ENCODE assay signal across 24 cellular contexts in the genomic region with DNA sequence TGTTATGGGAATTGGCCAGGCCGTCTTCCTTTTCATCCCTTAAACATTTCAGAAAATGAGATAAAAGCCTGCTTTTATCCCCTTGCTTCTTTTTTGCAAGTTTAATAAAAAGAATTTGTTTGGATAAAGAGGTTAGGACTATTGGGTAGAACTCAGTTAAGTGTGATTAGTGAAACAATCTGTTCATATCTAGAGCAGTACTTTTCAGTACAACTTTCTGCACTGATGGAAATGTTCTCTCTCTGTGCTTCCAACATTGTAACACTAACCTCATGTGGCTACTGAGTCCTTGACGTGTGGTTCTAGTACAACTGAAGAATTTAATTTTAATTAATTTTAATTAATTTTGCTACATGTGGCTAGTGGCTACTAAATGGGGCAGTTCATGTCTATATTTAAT.
"Had no signal": no experiment of that assay in that cellular context is flagged by ENCODE, and none has a peak within 500 bp of the region (broad histone marks: within the 10 kb centered on the region; RNA-seq: fewer than 3 reads in every experiment).

No MANE protein-coding gene starts in this region.

- H3K4me1 ChIP-seq: colonic mucosa had no signal

- DNase-seq: activated B cell treated with CpG ODN at 0.5 μM for 24 hours; activated CD4-positive, alpha-beta T cell treated with anti-CD3 and anti-CD28 coated beads for 48 hours; activated CD4-positive, alpha-beta T cell treated with anti-CD3 and anti-CD28 coated beads, Interleukin-2, amount 50 U/mL, for 1 hour; activated CD4-positive, alpha-beta T cell treated with anti-CD3 and anti-CD28 coated beads, Interleukin-2, amount 50 U/mL, for 48 hours; activated CD8-positive, alpha-beta memory T cell treated with anti-CD3 and anti-CD28 coated beads for 24 hours; activated CD8-positive, alpha-beta T cell treated with anti-CD3 and anti-CD28 coated beads for 36 hours; activated effector memory CD4-positive, alpha-beta T cell treated with Interleukin-2 at 50 U/mL for 16 hours; activated gamma-delta T cell treated with Interleukin-2 at 50 U/mL for 16 hours; activated naive CD4-positive, alpha-beta T cell treated with anti-CD3 and anti-CD28 coated beads, Interleukin-2, amount 50 U/mL, for 16 hours; activated naive CD4-positive, alpha-beta T cell treated with Interleukin-2 at 50 U/mL for 16 hours; activated T-cell treated with anti-CD3 and anti-CD28 coated beads, Interleukin-2, amount 50 U/mL, for 4 hours; amniotic stem cell; anterior cingulate cortex; brain microvascular endothelial cell; caudate nucleus; colonic mucosa; effector CD8-positive, alpha-beta T cell; esophagus squamous epithelium; foreskin melanocyte; T-helper 2 cell had no signal

- H3K4me3 ChIP-seq: colonic mucosa, esophagus squamous epithelium, gastroesophageal sphincter had no signal

- H3K36me3 ChIP-seq: brain microvascular endothelial cell, colonic mucosa, esophagus squamous epithelium, gastroesophageal sphincter had no signal

- H3K27me3 ChIP-seq: brain microvascular endothelial cell, colonic mucosa, esophagus squamous epithelium, gastroesophageal sphincter had no signal

- H3K9me3 ChIP-seq: colonic mucosa, esophagus squamous epithelium, gastroesophageal sphincter had no signal

- ATAC-seq: activated CD4-positive, CD25-positive, alpha-beta regulatory T cell treated with anti-CD3 and anti-CD28 coated beads, Interleukin-2, amount 50 U/mL, for 24 hours; activated CD8-positive, alpha-beta T cell treated with anti-CD3 and anti-CD28 coated beads for 36 hours; activated T-cell treated with anti-CD3 and anti-CD28 coated beads, Interleukin-2, amount 50 U/mL, for 4 hours; activated T-helper 17 cell treated with anti-CD3 and anti-CD28 coated beads, Interleukin-2, amount 50 U/mL, for 72 hours; gastroesophageal sphincter had no signal

- H3K27ac ChIP-seq: brain microvascular endothelial cell, colonic mucosa, epithelial cell of prostate, esophagus squamous epithelium, gastroesophageal sphincter had no signal
